In the genomic region with DNA sequence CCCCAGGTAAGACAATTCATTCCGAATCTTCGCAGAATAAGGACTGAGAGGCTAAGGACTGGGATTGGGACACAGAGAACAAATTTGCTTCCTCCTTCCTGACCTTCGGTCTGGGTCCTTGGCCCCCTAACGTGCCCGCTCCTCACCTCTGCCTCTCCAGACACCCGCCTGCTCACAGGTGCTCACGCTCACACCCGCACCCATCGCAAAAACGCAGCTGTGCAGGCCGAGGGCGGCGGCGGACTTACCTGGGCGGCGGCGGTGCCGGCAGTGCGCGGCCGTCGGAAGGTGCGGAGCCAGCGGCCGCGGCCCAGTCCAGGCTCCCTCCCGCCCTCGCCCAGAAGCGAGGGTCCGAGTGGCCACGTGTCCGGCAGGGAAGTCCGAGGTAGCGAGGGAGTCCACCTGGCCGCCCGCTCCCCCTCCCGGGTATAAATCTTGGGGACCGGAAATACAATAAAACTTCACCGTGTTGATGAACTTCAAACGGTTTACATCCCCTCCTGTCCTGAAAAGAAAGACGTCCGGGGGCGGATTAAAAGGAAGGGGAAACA, we compare ENCODE assay signal across 1 cellular context.
TF ChIP-seq lines count a peak whose summit lies in the region.

No MANE protein-coding gene starts in this region.

TF ChIP-seq in SK-N-SH, 30 proteins besides CTCF, POLR2A, EP300 and RAD21:
- TF ChIP-seq FOSL2 (IDR thresholded peaks at IDR 0.05; ENCODE audit: borderline replicate concordance, low read depth): no peak
- TF ChIP-seq TCF12 (IDR thresholded peaks at IDR 0.05): no peak
- no peak for TF ChIP-seq ZBTB33 (IDR thresholded peaks at IDR 0.05; ENCODE audit: borderline replicate concordance, low read depth)
- TF ChIP-seq, protein P1, sequence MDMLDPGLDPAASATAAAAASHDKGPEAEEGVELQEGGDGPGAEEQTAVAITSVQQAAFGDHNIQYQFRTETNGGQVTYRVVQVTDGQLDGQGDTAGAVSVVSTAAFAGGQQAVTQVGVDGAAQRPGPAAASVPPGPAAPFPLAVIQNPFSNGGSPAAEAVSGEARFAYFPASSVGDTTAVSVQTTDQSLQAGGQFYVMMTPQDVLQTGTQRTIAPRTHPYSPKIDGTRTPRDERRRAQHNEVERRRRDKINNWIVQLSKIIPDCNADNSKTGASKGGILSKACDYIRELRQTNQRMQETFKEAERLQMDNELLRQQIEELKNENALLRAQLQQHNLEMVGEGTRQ (IDR thresholded peaks at IDR 0.05; ENCODE audit: borderline replicate concordance, low read depth, low read length): no peak
- TF ChIP-seq GATA2 (CRISPR knock-in tag; IDR thresholded peaks at IDR 0.05): no peak
- TF ChIP-seq TAF1 (IDR thresholded peaks at IDR 0.05; ENCODE audit: borderline replicate concordance, low read depth, low read length): no peak
- no peak for TF ChIP-seq FOXM1 (IDR thresholded peaks at IDR 0.05; ENCODE audit: low read depth)
- no peak for TF ChIP-seq YY1 (IDR thresholded peaks at IDR 0.05; ENCODE audit: low read depth)
- TF ChIP-seq TEAD4 (IDR thresholded peaks at IDR 0.05; ENCODE audit: borderline replicate concordance, insufficient read depth): no peak
- no peak for TF ChIP-seq REST (IDR thresholded peaks at IDR 0.05; ENCODE audit: low read depth, low read length)
- TF ChIP-seq NFIC (IDR thresholded peaks at IDR 0.05; ENCODE audit: borderline replicate concordance): no peak
- no peak for TF ChIP-seq EZH2phosphoT487 (IDR thresholded peaks at IDR 0.05; ENCODE audit: borderline replicate concordance, low read depth)
- TF ChIP-seq IRF3 (IDR thresholded peaks at IDR 0.05; ENCODE audit: low read depth, low read length): no peak
- no peak for TF ChIP-seq USF1 (IDR thresholded peaks at IDR 0.05; ENCODE audit: borderline replicate concordance, low read depth)
- no peak for TF ChIP-seq GABPA (IDR thresholded peaks at IDR 0.05; ENCODE audit: low read depth)
- TF ChIP-seq CHD2 (IDR thresholded peaks at IDR 0.05; ENCODE audit: low read length, partially characterized antibody): no peak
- TF ChIP-seq MAX (IDR thresholded peaks at IDR 0.05; ENCODE audit: low read depth): no peak
- no peak for TF ChIP-seq RXRA (IDR thresholded peaks at IDR 0.05; ENCODE audit: borderline replicate concordance, low read depth)
